ENCODE assay signal across 25 cellular contexts in genomic region chr2:192043216-192043870, GRCh38.
"Had no signal": no experiment of that assay in that cellular context is flagged by ENCODE, and none has a peak within 500 bp of the region (broad histone marks: within the 10 kb centered on the region; RNA-seq: fewer than 3 reads in every experiment).

No MANE protein-coding gene starts in this region.

- H3K27me3 ChIP-seq: dorsolateral prefrontal cortex, esophagus muscularis mucosa, foreskin keratinocyte, heart right ventricle, left lung had no signal

- H3K4me1 ChIP-seq: esophagus muscularis mucosa, foreskin keratinocyte, heart right ventricle, left lung, lower lobe of right lung had no signal

- FAIRE-seq: colon, endometrium, frontal cortex, islet of Langerhans, keratinocyte had no signal

- DNase-seq: dermis blood vessel endothelial cell; dorsolateral prefrontal cortex; effector CD4-positive, alpha-beta T cell; effector memory CD8-positive, alpha-beta T cell; endodermal cell; erythroblast; foreskin keratinocyte; glutamatergic neuron; head of caudate nucleus; heart right ventricle; hippocampal formation; left cardiac atrium; left ventricle myocardium superior; lower lobe of right lung; mesenchymal stem cell; mucosa of descending colon had no signal

- H3K36me3 ChIP-seq: esophagus muscularis mucosa, heart right ventricle, left lung, lower lobe of right lung had no signal

- ATAC-seq: effector memory CD8-positive, alpha-beta T cell; foreskin keratinocyte; heart right ventricle; left cardiac atrium; left lung; left ventricle myocardium superior; lower lobe of right lung; mucosa of descending colon had no signal

- H3K9me3 ChIP-seq: esophagus muscularis mucosa, heart right ventricle, left lung, lower lobe of right lung, mucosa of descending colon had no signal

- H3K4me3 ChIP-seq: coronary artery, dorsolateral prefrontal cortex, esophagus muscularis mucosa, heart right ventricle, left lung, lower lobe of right lung, mucosa of descending colon had no signal

- H3K27ac ChIP-seq: coronary artery, dorsolateral prefrontal cortex, epithelial cell of prostate, esophagus muscularis mucosa, foreskin keratinocyte, heart right ventricle, left lung, lower lobe of right lung had no signal
